In genomic region chr17:65496801-65497200, GRCh38 we compare ENCODE assay signal across 17 cellular contexts.
"Had no signal": no experiment of that assay in that cellular context is flagged by ENCODE, and none has a peak within 500 bp of the region (broad histone marks: within the 10 kb centered on the region; RNA-seq: fewer than 3 reads in every experiment).

No MANE protein-coding gene starts in this region.

- DNase-seq: KBM-7, NCI-H1092, NCI-H1105 treated with DMSO at 0.1 percent for 48 hours, NCI-H1417 treated with DMSO at 0.1 percent for 48 hours, NCI-H187, NCI-H2029, NCI-H2081 treated with DMSO at 0.1 percent for 48 hours, NCI-H2171, NCI-H226, NCI-H446, NCI-H510A, NCI-H524 treated with DMSO at 0.1 percent for 48 hours, NCI-H69, NCI-H774, Right ventricle myocardium superior, RPMI8226, SIG-M5 had no signal
